In genomic region chr9:81933547-81933946, GRCh38 we compare ENCODE assay signal across 4 cellular contexts. TPM values are rescaled to one million over a fixed set of nuclear protein-coding genes. Genes with fewer than 3 reads are reported as not detected.
"Had no signal": no experiment of that assay in that cellular context is flagged by ENCODE, and none has a peak within 500 bp of the region (broad histone marks: within the 10 kb centered on the region; RNA-seq: fewer than 3 reads in every experiment).

No MANE protein-coding gene starts in this region.

RNA-seq across cellular contexts. Expression of gene SPATA31D4, which starts 5.3 kb away (rescaled TPM):
- polyA plus RNA-seq: adipose tissue, adrenal gland, aorta, cardiac muscle cell had no signal

RNA-seq across cellular contexts. Expression of gene SPATA31D3, which starts 9.8 kb away (rescaled TPM):
- polyA plus RNA-seq: adipose tissue, aorta, cardiac muscle cell had no signal

RNA-seq across cellular contexts. Expression of gene SPATA31D1, which starts 55.0 kb away (rescaled TPM):
- polyA plus RNA-seq: adipose tissue, adrenal gland, aorta, cardiac muscle cell had no signal
